In the genomic region with DNA sequence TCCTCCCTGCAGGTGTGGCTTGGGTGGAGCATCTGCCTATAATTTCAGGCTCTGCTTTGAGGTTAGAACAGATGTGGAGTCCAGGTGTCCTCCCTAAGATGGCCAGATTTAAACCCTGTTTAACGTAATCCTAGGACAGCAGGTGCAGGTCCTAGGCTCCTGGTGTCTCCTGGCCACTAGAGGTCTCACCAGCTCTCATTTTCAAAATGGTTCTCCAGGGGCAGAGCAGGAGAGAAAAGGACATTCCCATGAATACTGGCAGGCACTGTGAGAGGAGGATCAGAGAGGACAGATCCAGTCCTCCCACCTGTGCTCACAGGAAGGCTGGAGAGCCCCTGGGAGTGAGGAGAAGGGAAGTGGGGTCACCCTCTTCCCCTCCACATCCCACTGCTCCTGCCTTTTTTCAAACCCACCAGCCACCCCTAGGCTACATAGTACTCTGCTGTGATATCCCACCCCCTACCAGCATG, we compare ENCODE assay signal across 9 cellular contexts.
A peak's percentile ranks its signal among the peaks of the same experiment; 100 is the strongest.
DNase-seq lines count a peak whose midpoint lies in the region; ATAC-seq and TF ChIP-seq lines count a peak whose summit lies in the region.
"Had no signal": no experiment of that assay in that cellular context is flagged by ENCODE, and none has a peak within 500 bp of the region (broad histone marks: within the 10 kb centered on the region; RNA-seq: fewer than 3 reads in every experiment).

No MANE protein-coding gene starts in this region.

- peaks cover 7 to 10% of the 10 kb centered on the region in 2 donors for H3K27me3 Mint-ChIP-seq in stimulated activated naive B cell treated with anti-CD40 and anti-IgM and Interleukin-4, amounts not matched to agents 10 μg/mL and 1 μg/mL and 100 μg/mL, for 72 hours
- H3K27me3 Mint-ChIP-seq: dendritic cell treated with granulocyte-macrophage colony-stimulating factor and Interleukin-4, amounts not matched to agents 40 ng/mL and 50 ng/mL, for 4 days had no signal

- H3K4me2 ChIP-seq in GM23248 (ENCODE audit: unreplicated experiment) (no peak overlapping the region), hepatocyte (no peak overlapping the region)

- no peak overlapping the region for H3K9ac ChIP-seq in GM23248

- peak; percentile 46 to 63 for ATAC-seq in stimulated activated naive B cell treated with anti-CD40 and anti-IgM and Interleukin-4, amounts not matched to agents 10 μg/mL and 1 μg/mL and 100 μg/mL, for 72 hours (replicated peaks)
- ATAC-seq in HG03354 (IDR thresholded peaks at IDR 0.05; ENCODE audit: poor library complexity, severe bottlenecking, unreplicated experiment) (no peak), GM21390 (IDR thresholded peaks at IDR 0.05; ENCODE audit: unreplicated experiment) (no peak)

- H3K27ac ChIP-seq in GM23248, result no peak overlapping the region
- peak overlapping the region in 2 of 5 donors; percentile 35 to 40 for H3K27ac ChIP-seq in adrenal gland
- H3K27ac ChIP-seq in hepatocyte, result no peak overlapping the region

- TF ChIP-seq CTCF in adrenal gland (IDR thresholded peaks at IDR 0.05) (peak; percentile 50 to 83 (median 80)), hepatocyte (IDR thresholded peaks at IDR 0.05; ENCODE audit: poor library complexity) (peak; percentile 85)

- TF ChIP-seq POLR2A in adrenal gland (IDR thresholded peaks at IDR 0.05), result no peak

- in situ Hi-C loops in GM23248 (cut with MboI), result loop anchor here (5.0 kb wide), 1 partner anchor 416 kb away; no protein-coding TSS in a partner anchor

- no peaks in the 10 kb centered on the region for H3K79me2 ChIP-seq in GM23248 (ENCODE audit: insufficient read depth)
- no peaks in the 10 kb centered on the region for H3K79me2 ChIP-seq in hepatocyte

- H3K4me3 ChIP-seq in GM23248 (no peak overlapping the region), adrenal gland (no peak overlapping the region), hepatocyte (no peak overlapping the region)

- H3K9me2 ChIP-seq in GM23248 (ENCODE audit: insufficient read depth), result no peaks in the 10 kb centered on the region
- H3K9me2 ChIP-seq in hepatocyte (replicated peaks; ENCODE audit: insufficient read depth), result no peaks in the 10 kb centered on the region

- no peak overlapping the region for H3K27ac Mint-ChIP-seq in stimulated activated naive B cell treated with anti-CD40 and anti-IgM and Interleukin-4, amounts not matched to agents 10 μg/mL and 1 μg/mL and 100 μg/mL, for 72 hours
- H3K27ac Mint-ChIP-seq: dendritic cell treated with granulocyte-macrophage colony-stimulating factor and Interleukin-4, amounts not matched to agents 40 ng/mL and 50 ng/mL, for 4 days had no signal

- H4K20me1 ChIP-seq in GM23248 (ENCODE audit: insufficient read depth) (no peaks in the 10 kb centered on the region), hepatocyte (ENCODE audit: insufficient read depth, poor library complexity, severe bottlenecking) (no peaks in the 10 kb centered on the region)

- intact Hi-C loops in adrenal gland (cut with DNase I), result loop anchor here in 1 of 2 donors (10.0 kb wide), 1 partner anchor 94 kb away; no protein-coding TSS in a partner anchor

- no peaks in the 10 kb centered on the region for H3K4me1 Mint-ChIP-seq in stimulated activated naive B cell treated with anti-CD40 and anti-IgM and Interleukin-4, amounts not matched to agents 10 μg/mL and 1 μg/mL and 100 μg/mL, for 72 hours

- H3K9me3 Mint-ChIP-seq in stimulated activated naive B cell treated with anti-CD40 and anti-IgM and Interleukin-4, amounts not matched to agents 10 μg/mL and 1 μg/mL and 100 μg/mL, for 72 hours, result no peaks in the 10 kb centered on the region
- H3K9me3 Mint-ChIP-seq: dendritic cell treated with granulocyte-macrophage colony-stimulating factor and Interleukin-4, amounts not matched to agents 40 ng/mL and 50 ng/mL, for 4 days had no signal

- peaks cover 6% of the 10 kb centered on the region; the same call in 1 of the 2 replicates for H3K4me1 ChIP-seq in GM23248 (ENCODE audit: insufficient read depth)
- H3K4me1 ChIP-seq in adrenal gland (replicated peaks in 1 of 2), result peaks cover 33 to 49% of the 10 kb centered on the region in 2 donors
- no peaks in the 10 kb centered on the region for H3K4me1 ChIP-seq in hepatocyte (ENCODE audit: insufficient read depth)

- H3K36me3 Mint-ChIP-seq in stimulated activated naive B cell treated with anti-CD40 and anti-IgM and Interleukin-4, amounts not matched to agents 10 μg/mL and 1 μg/mL and 100 μg/mL, for 72 hours, result no peaks in the 10 kb centered on the region

- peaks cover 6% of the 10 kb centered on the region; the same call in 1 of the 2 replicates for H3F3A ChIP-seq in GM23248 (ENCODE audit: insufficient read depth)

- H3K36me3 ChIP-seq in GM23248 (ENCODE audit: low read depth) (no peaks in the 10 kb centered on the region), adrenal gland (replicated peaks in 1 of 2) (no peaks in the 10 kb centered on the region), hepatocyte (replicated peaks; ENCODE audit: insufficient read depth, low read depth) (no peaks in the 10 kb centered on the region)

- H3K27me3 ChIP-seq in GM23248 (replicated peaks; ENCODE audit: insufficient read depth) (no peaks in the 10 kb centered on the region), adrenal gland (no peaks in the 10 kb centered on the region), hepatocyte (no peaks in the 10 kb centered on the region)

- peak; percentile 76 for DNase-seq in AG20443 (ENCODE audit: low spot score)
- DNase-seq in GM23248, result peak; percentile 73
- DNase-seq in NCI-H2227 (lab: John Stamatoyannopoulos, UW; ENCODE audit: unreplicated experiment), result peak; percentile 81
- DNase-seq in adrenal gland, result peak; percentile 69 to 87 (median 76)
- peak; percentile 84 for DNase-seq in hepatocyte (ENCODE audit: low spot score)
- no peak for DNase-seq in stimulated activated naive B cell treated with anti-CD40 and anti-IgM and Interleukin-4, amounts not matched to agents 10 μg/mL and 1 μg/mL and 100 μg/mL, for 72 hours

- H2AFZ ChIP-seq in GM23248, result no peak overlapping the region
- no peak overlapping the region for H2AFZ ChIP-seq in hepatocyte

- H3K9me3 ChIP-seq in GM23248 (ENCODE audit: low read depth), result no peaks in the 10 kb centered on the region
- no peaks in the 10 kb centered on the region for H3K9me3 ChIP-seq in adrenal gland (replicated peaks in 1 of 3)
- H3K9me3 ChIP-seq in hepatocyte (ENCODE audit: low read depth), result no peaks in the 10 kb centered on the region

- H3K4me3 Mint-ChIP-seq in stimulated activated naive B cell treated with anti-CD40 and anti-IgM and Interleukin-4, amounts not matched to agents 10 μg/mL and 1 μg/mL and 100 μg/mL, for 72 hours, result no peak overlapping the region
- H3K4me3 Mint-ChIP-seq: dendritic cell treated with granulocyte-macrophage colony-stimulating factor and Interleukin-4, amounts not matched to agents 40 ng/mL and 50 ng/mL, for 4 days had no signal

- WGBS in GM23248 (ENCODE audit: low coverage in 1 of 2, low lambda C conversion rate in 2 of 2, missing lambda C conversion rate in 2 of 2), 2 experiments, result 0 to 11% methylated on average over 1 of the region's 1 CpG
- WGBS in adrenal gland, 4 donors, result 0 to 18% (median 13%) methylated on average over 1 of the region's 1 CpG
- WGBS in hepatocyte (ENCODE audit: low lambda C conversion rate, missing lambda C conversion rate), result 25% methylated on average over 1 of the region's 1 CpG

Comparison
In these comparisons a context has a peak if more than half of its experiments do, and no peak if none do; other contexts are left out.
1. ATAC-seq: peak in stimulated activated naive B cell treated with anti-CD40 and anti-IgM and Interleukin-4, amounts not matched to agents 10 μg/mL and 1 μg/mL and 100 μg/mL, for 72 hours (2 of 2); none in HG03354 (single experiment) and GM21390 (single experiment).